In the genomic region with DNA sequence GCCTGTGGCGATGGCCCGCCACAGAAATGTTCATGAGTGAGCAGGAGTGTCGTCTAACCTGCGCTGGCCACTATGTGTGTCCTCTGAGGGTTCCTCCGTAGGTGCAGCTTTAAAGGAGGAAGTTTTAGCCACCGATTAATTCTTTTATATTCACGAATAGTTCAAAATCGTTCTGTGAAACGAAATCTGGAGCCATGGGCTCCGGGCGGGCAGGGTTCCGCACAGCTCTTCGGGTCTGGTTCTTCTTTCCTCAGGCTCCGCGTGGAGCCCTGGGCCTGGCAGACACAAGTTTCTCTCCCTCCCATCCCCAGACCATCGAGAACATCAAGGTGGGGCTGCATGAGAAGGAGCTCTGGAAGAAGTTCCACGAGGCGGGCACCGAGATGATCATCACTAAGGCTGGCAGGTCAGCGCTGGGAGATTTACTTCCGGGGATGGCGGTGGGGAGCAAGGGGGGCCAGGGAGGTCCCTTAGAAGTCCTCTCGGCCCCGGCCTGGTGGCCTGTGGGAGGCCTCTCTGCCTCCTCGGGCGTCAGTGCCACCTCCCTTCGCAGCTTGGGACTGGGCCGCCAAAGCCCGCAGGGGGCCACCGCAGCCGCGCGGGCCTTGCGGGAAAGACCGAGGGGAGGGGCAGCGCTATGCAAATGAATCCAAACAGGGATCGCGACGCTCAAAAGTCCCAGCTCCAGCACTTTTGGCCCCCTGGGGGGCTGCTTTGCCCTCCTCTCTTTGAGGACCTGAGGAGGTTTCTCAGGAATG, we compare ENCODE assay signal across 11 cellular contexts. TPM values are rescaled to one million over a fixed set of nuclear protein-coding genes. Genes with fewer than 3 reads are reported as not detected.
DNase-seq lines count a peak whose midpoint lies in the region; ATAC-seq and TF ChIP-seq lines count a peak whose summit lies in the region.
"Had no signal": no experiment of that assay in that cellular context is flagged by ENCODE, and none has a peak within 500 bp of the region (broad histone marks: within the 10 kb centered on the region; RNA-seq: fewer than 3 reads in every experiment).

No MANE protein-coding gene starts in this region.

- H3K36me3 ChIP-seq in brain microvascular endothelial cell (replicated peaks), result no peaks in the 10 kb centered on the region
- H3K36me3 ChIP-seq in lower lobe of right lung, result no peaks in the 10 kb centered on the region
- H3K36me3 ChIP-seq: ovary, WERI-Rb-1 had no signal

- H3K9me3 ChIP-seq in lower lobe of right lung, result no peaks in the 10 kb centered on the region

- intact Hi-C loops in Right ventricle myocardium superior (cut with DNase I) (no loop called here), Right ventricle myocardium inferior (cut with DNase I) (no loop called here), lower lobe of right lung (cut with DNase I) (no loop called here)

- H3K4me1 ChIP-seq in lower lobe of right lung, result peaks cover 37% of the 10 kb centered on the region

- H3K27ac ChIP-seq in brain microvascular endothelial cell (no peak overlapping the region), lower lobe of right lung (peak overlapping the region; percentile 84)
- H3K27ac ChIP-seq: ovary, WERI-Rb-1 had no signal

- peak overlapping the region; percentile 84 for H3K4me3 Mint-ChIP-seq in type B pancreatic cell

- in situ Hi-C loops in brain microvascular endothelial cell (cut with HindIII; ENCODE audit: low pct_ligation_motif_present, low sequenced_read_pairs), result no loop called here

- H3K36me3 Mint-ChIP-seq in type B pancreatic cell, result no peaks in the 10 kb centered on the region

- H3K27me3 ChIP-seq in brain microvascular endothelial cell (replicated peaks) (peaks cover 93% of the 10 kb centered on the region), lower lobe of right lung (ENCODE audit: low read depth) (peaks cover 88% of the 10 kb centered on the region)
- H3K27me3 ChIP-seq: ovary had no signal

- peaks cover 31% of the 10 kb centered on the region for H3K4me1 Mint-ChIP-seq in type B pancreatic cell (ENCODE audit: unreplicated experiment)

- ATAC-seq in Right ventricle myocardium superior (ENCODE audit: poor library complexity), result no peak
- ATAC-seq in Right ventricle myocardium inferior, result no peak
- ATAC-seq in lower lobe of right lung, result no peak
- no peak for ATAC-seq in GM18519 (IDR thresholded peaks at IDR 0.05; ENCODE audit: low FRiP score, unreplicated experiment)
- ATAC-seq in GM21723 (IDR thresholded peaks at IDR 0.05; ENCODE audit: unreplicated experiment), result no peak

- H3K9me3 Mint-ChIP-seq in type B pancreatic cell, result peaks cover 4% of the 10 kb centered on the region

- peaks cover 93% of the 10 kb centered on the region for H3K27me3 Mint-ChIP-seq in type B pancreatic cell

- H3K4me3 ChIP-seq in brain microvascular endothelial cell (ENCODE audit: low read depth, low read length) (peak overlapping the region; percentile 29), lower lobe of right lung (peak overlapping the region; percentile 53)
- H3K4me3 ChIP-seq: ovary had no signal

- TF ChIP-seq CTCF in brain microvascular endothelial cell (IDR thresholded peaks at IDR 0.05; ENCODE audit: low read depth, low read length, missing control alignments), result no peak
- TF ChIP-seq CTCF in lower lobe of right lung (IDR thresholded peaks at IDR 0.05), result no peak
- no peak for TF ChIP-seq CTCF in type B pancreatic cell (conservative IDR thresholded peaks at IDR 0.05)

- DNase-seq in Right ventricle myocardium superior, result peak; percentile 20
- DNase-seq in Right ventricle myocardium inferior (ENCODE audit: missing footprints), result no peak
- DNase-seq in brain microvascular endothelial cell, result no peak
- DNase-seq in lower lobe of right lung, result no peak
- DNase-seq in type B pancreatic cell (ENCODE audit: extremely low spot score, unreplicated experiment), result peak; percentile 64
- no peak for DNase-seq in putamen (ENCODE audit: low spot score)
- DNase-seq: NK-92 treated with Interleukin-12 subunit alpha and Interleukin-12 subunit beta, amount 100 ng/mL, for 24 hours; WERI-Rb-1 had no signal

- peak overlapping the region; percentile 10 for H3K27ac Mint-ChIP-seq in type B pancreatic cell

RNA-seq across cellular contexts. Expression of a gene that starts 5.2 kb away (rescaled TPM):
- total RNA-seq in Right ventricle myocardium superior, result not detected
- total RNA-seq in Right ventricle myocardium inferior, result not detected
- 22.3 TPM for total RNA-seq in lower lobe of right lung
- total RNA-seq in type B pancreatic cell (ENCODE audit: low replicate concordance), result 0.45 and 1.8 TPM in 2 replicates

RNA-seq across cellular contexts. Expression of a gene that starts 57.8 kb away (rescaled TPM):
- total RNA-seq in Right ventricle myocardium superior, result 13.1 TPM
- 12.1 TPM for total RNA-seq in Right ventricle myocardium inferior
- 83.3 TPM for total RNA-seq in lower lobe of right lung
- total RNA-seq in type B pancreatic cell (ENCODE audit: low replicate concordance), result 8.7 and 55.9 TPM in 2 replicates

Comparison
In these comparisons a context has a peak if more than half of its experiments do, and no peak if none do; other contexts are left out.
1. DNase-seq: peak in Right ventricle myocardium superior (single experiment) and type B pancreatic cell (single experiment); none in Right ventricle myocardium inferior (single experiment), brain microvascular endothelial cell (single experiment), lower lobe of right lung (single experiment) and putamen (single experiment).